Comparison of ENCODE assay signal across 1 cellular context in the genomic region with DNA sequence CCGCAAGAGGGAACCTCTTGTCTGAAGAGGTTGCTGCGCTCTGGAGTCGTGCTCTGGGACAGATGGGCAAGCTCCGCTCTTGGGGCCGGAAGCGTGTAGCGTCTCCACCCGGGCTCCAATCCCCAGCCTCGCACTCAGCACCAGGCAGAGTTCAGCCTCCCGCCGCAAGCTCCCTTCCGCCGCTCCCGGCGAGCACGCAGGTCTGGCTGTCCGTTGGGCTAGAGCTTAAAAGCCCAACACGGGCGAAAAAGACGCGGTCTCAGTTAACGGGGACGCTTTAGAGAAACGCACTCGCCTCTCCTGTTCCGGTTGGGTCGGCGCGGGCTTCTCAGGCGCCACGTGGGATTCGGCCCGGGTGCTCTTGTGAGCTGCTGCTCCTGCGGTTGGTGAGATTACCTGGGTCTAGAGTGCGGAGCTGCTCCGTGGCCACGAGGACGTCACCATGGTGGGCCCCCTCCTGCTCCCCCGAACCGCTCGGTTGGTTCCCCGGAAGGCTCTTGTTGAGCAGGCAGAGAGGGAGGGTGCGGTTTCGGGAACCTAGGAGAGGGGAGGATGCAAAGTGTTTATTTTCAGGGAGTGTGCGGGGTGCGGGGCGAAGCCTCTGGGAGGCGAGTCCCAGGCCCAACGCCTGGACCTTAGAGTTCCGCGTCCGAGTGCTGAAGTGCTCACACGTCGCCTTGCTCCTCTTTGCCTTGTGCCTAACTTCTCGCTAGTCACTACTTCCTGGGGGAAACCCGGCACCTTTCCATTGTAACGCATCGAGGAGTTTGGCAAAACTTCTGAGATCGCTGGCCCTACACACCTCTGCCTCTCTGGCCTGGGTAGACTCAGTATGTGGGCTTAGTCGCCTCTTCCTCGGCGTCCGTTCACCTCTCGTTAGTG.
TF ChIP-seq lines count a peak whose summit lies in the region.

A gene (plus strand): TSS at position 331 of the 882 bp plus-strand sequence. CDS start 112 bp downstream, at position 443.

TF ChIP-seq in HepG2, 621 proteins besides CTCF, POLR2A, EP300 and RAD21 (continued from another document):
- TF ChIP-seq, protein P1, sequence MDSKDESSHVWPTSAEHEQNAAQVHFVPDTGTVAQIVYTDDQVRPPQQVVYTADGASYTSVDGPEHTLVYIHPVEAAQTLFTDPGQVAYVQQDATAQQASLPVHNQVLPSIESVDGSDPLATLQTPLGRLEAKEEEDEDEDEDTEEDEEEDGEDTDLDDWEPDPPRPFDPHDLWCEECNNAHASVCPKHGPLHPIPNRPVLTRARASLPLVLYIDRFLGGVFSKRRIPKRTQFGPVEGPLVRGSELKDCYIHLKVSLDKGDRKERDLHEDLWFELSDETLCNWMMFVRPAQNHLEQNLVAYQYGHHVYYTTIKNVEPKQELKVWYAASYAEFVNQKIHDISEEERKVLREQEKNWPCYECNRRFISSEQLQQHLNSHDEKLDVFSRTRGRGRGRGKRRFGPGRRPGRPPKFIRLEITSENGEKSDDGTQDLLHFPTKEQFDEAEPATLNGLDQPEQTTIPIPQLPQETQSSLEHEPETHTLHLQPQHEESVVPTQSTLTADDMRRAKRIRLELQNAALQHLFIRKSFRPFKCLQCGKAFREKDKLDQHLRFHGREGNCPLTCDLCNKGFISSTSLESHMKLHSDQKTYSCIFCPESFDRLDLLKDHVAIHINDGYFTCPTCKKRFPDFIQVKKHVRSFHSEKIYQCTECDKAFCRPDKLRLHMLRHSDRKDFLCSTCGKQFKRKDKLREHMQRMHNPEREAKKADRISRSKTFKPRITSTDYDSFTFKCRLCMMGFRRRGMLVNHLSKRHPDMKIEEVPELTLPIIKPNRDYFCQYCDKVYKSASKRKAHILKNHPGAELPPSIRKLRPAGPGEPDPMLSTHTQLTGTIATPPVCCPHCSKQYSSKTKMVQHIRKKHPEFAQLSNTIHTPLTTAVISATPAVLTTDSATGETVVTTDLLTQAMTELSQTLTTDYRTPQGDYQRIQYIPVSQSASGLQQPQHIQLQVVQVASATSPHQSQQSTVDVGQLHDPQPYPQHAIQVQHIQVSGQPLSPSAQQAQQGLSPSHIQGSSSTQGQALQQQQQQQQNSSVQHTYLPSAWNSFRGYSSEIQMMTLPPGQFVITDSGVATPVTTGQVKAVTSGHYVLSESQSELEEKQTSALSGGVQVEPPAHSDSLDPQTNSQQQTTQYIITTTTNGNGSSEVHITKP (CRISPR knock-in tag; IDR thresholded peaks at IDR 0.05; ENCODE audit: low read depth): peak; percentile 80
- peak; percentile 91 for TF ChIP-seq ZSCAN21 (CRISPR knock-in tag; IDR thresholded peaks at IDR 0.05; ENCODE audit: borderline replicate concordance)
- TF ChIP-seq ZSCAN30 (CRISPR knock-in tag; IDR thresholded peaks at IDR 0.05): peak; percentile 90
- TF ChIP-seq, protein P2, sequence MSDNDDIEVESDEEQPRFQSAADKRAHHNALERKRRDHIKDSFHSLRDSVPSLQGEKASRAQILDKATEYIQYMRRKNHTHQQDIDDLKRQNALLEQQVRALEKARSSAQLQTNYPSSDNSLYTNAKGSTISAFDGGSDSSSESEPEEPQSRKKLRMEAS (IDR thresholded peaks at IDR 0.05): peak; percentile 100
- TF ChIP-seq, protein P3, sequence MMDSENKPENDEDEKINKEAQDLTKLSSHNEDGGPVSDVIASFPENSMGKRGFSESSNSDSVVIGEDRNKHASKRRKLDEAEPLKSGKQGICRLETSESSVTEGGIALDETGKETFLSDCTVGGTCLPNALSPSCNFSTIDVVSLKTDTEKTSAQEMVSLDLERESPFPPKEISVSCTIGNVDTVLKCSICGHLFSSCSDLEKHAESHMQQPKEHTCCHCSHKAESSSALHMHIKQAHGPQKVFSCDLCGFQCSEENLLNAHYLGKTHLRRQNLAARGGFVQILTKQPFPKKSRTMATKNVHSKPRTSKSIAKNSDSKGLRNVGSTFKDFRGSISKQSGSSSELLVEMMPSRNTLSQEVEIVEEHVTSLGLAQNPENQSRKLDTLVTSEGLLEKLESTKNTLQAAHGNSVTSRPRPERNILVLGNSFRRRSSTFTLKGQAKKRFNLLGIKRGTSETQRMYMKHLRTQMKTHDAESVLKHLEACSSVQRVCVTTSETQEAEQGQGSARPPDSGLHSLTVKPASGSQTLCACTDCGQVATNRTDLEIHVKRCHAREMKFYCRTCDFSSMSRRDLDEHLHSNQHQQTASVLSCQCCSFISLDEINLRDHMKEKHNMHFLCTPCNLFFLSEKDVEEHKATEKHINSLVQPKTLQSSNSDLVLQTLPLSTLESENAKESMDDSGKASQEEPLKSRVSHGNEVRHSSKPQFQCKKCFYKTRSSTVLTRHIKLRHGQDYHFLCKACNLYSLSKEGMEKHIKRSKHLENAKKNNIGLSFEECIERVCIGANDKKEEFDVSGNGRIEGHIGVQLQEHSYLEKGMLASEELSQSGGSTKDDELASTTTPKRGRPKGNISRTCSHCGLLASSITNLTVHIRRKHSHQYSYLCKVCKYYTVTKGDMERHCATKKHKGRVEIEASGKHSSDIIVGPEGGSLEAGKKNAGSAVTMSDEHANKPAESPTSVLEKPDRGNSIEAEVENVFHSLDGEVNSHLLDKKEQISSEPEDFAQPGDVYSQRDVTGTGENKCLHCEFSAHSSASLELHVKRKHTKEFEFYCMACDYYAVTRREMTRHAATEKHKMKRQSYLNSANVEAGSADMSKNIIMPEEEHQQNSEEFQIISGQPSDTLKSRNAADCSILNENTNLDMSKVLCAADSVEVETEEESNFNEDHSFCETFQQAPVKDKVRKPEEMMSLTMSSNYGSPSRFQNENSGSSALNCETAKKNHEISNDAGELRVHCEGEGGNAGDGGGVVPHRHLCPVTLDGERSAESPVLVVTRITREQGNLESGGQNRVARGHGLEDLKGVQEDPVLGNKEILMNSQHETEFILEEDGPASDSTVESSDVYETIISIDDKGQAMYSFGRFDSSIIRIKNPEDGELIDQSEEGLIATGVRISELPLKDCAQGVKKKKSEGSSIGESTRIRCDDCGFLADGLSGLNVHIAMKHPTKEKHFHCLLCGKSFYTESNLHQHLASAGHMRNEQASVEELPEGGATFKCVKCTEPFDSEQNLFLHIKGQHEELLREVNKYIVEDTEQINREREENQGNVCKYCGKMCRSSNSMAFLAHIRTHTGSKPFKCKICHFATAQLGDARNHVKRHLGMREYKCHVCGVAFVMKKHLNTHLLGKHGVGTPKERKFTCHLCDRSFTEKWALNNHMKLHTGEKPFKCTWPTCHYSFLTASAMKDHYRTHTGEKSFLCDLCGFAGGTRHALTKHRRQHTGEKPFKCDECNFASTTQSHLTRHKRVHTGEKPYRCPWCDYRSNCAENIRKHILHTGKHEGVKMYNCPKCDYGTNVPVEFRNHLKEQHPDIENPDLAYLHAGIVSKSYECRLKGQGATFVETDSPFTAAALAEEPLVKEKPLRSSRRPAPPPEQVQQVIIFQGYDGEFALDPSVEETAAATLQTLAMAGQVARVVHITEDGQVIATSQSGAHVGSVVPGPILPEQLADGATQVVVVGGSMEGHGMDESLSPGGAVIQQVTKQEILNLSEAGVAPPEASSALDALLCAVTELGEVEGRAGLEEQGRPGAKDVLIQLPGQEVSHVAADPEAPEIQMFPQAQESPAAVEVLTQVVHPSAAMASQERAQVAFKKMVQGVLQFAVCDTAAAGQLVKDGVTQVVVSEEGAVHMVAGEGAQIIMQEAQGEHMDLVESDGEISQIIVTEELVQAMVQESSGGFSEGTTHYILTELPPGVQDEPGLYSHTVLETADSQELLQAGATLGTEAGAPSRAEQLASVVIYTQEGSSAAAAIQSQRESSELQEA (CRISPR knock-in tag; IDR thresholded peaks at IDR 0.05; ENCODE audit: not compliant biosample characterization): peak; percentile 75
- TF ChIP-seq, protein P4, sequence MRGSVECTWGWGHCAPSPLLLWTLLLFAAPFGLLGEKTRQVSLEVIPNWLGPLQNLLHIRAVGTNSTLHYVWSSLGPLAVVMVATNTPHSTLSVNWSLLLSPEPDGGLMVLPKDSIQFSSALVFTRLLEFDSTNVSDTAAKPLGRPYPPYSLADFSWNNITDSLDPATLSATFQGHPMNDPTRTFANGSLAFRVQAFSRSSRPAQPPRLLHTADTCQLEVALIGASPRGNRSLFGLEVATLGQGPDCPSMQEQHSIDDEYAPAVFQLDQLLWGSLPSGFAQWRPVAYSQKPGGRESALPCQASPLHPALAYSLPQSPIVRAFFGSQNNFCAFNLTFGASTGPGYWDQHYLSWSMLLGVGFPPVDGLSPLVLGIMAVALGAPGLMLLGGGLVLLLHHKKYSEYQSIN (CRISPR knock-in tag; IDR thresholded peaks at IDR 0.05; ENCODE audit: borderline replicate concordance): 0 out of 2 replicates have a peak, but pooled peaks have one; percentile 48
- 0 out of 2 replicates have a peak, but pooled peaks have one; percentile 33 for TF ChIP-seq ZNF672 (CRISPR knock-in tag; IDR thresholded peaks at IDR 0.05)
- TF ChIP-seq ZNF207 (IDR thresholded peaks at IDR 0.05; ENCODE audit: borderline replicate concordance): no peak
- TF ChIP-seq NFKB2 (CRISPR knock-in tag; IDR thresholded peaks at IDR 0.05; ENCODE audit: borderline replicate concordance): peak; percentile 96
- TF ChIP-seq, protein P5, sequence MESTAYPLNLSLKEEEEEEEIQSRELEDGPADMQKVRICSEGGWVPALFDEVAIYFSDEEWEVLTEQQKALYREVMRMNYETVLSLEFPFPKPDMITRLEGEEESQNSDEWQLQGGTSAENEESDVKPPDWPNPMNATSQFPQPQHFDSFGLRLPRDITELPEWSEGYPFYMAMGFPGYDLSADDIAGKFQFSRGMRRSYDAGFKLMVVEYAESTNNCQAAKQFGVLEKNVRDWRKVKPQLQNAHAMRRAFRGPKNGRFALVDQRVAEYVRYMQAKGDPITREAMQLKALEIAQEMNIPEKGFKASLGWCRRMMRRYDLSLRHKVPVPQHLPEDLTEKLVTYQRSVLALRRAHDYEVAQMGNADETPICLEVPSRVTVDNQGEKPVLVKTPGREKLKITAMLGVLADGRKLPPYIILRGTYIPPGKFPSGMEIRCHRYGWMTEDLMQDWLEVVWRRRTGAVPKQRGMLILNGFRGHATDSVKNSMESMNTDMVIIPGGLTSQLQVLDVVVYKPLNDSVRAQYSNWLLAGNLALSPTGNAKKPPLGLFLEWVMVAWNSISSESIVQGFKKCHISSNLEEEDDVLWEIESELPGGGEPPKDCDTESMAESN (CRISPR knock-in tag; conservative IDR thresholded peaks at IDR 0.05): peak; percentile 87
- TF ChIP-seq ZNF670 (CRISPR knock-in tag; IDR thresholded peaks at IDR 0.05; ENCODE audit: borderline replicate concordance): peak; percentile 95
- TF ChIP-seq SPEN (CRISPR knock-in tag; IDR thresholded peaks at IDR 0.05; ENCODE audit: low read depth): peak; percentile 90
- peak; percentile 93 for TF ChIP-seq TGIF2 (CRISPR knock-in tag; IDR thresholded peaks at IDR 0.05)
- 0 out of 2 replicates have a peak, but pooled peaks have one; percentile 32 for TF ChIP-seq ZNF24 (IDR thresholded peaks at IDR 0.05)
- TF ChIP-seq FIP1L1 (IDR thresholded peaks at IDR 0.05; ENCODE audit: borderline replicate concordance, insufficient read depth, low read depth, low read length): peak; percentile 93
- TF ChIP-seq, protein P6, sequence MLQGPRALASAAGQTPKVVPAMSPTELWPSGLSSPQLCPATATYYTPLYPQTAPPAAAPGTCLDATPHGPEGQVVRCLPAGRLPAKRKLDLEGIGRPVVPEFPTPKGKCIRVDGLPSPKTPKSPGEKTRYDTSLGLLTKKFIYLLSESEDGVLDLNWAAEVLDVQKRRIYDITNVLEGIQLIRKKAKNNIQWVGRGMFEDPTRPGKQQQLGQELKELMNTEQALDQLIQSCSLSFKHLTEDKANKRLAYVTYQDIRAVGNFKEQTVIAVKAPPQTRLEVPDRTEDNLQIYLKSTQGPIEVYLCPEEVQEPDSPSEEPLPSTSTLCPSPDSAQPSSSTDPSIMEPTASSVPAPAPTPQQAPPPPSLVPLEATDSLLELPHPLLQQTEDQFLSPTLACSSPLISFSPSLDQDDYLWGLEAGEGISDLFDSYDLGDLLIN (CRISPR knock-in tag; IDR thresholded peaks at IDR 0.05; ENCODE audit: borderline replicate concordance): no peak
- TF ChIP-seq DNMT1 (CRISPR knock-in tag; IDR thresholded peaks at IDR 0.05): peak; percentile 80; the same call in 1 of the 2 replicates
- no peak for TF ChIP-seq TCF7L2 (IDR thresholded peaks at IDR 0.05; ENCODE audit: low read depth, low read length)
- 0 out of 2 replicates have a peak, but pooled peaks have one; percentile 56 for TF ChIP-seq SETDB1 (CRISPR knock-in tag; IDR thresholded peaks at IDR 0.05; ENCODE audit: borderline replicate concordance)
